In genomic region chr4:140025470-140025869, GRCh38 we compare ENCODE assay signal across 24 cellular contexts.
DNase-seq lines count a peak whose midpoint lies in the region; ATAC-seq, FAIRE-seq and TF ChIP-seq lines count a peak whose summit lies in the region.
"Had no signal": no experiment of that assay in that cellular context is flagged by ENCODE, and none has a peak within 500 bp of the region (broad histone marks: within the 10 kb centered on the region; RNA-seq: fewer than 3 reads in every experiment).

No MANE protein-coding gene starts in this region.

- H3K27me3 ChIP-seq in Caco-2 (replicated peaks; ENCODE audit: control insufficient read depth, insufficient read depth, low read length), result no peaks in the 10 kb centered on the region
- H3K27me3 ChIP-seq: BLaER1 treated with 17β-estradiol and CSF1 and Interleukin-3, amounts not matched to agents 10 nM and 100 nM had no signal

- no peak overlapping the region for H3K4me3 ChIP-seq in Caco-2 (ENCODE audit: low read depth, low read length)
- H3K4me3 ChIP-seq in mucosa of descending colon, result no peak overlapping the region
- H3K4me3 ChIP-seq: BLaER1 treated with 17β-estradiol and CSF1 and Interleukin-3, amounts not matched to agents 10 nM and 100 nM had no signal

- H3K27ac Mint-ChIP-seq in Caco-2 (ENCODE audit: unreplicated experiment) (peak overlapping the region; percentile 60), endothelial cell (ENCODE audit: unreplicated experiment) (peak overlapping the region; percentile 45)
- H3K27ac Mint-ChIP-seq in stimulated activated effector memory CD8-positive, alpha-beta T cell treated with anti-CD3 and anti-CD28 coated beads, Interleukin-12 subunit alpha, Interleukin-12 subunit beta, amount 100 ng/mL, for 72 hours, result no peak overlapping the region
- H3K27ac Mint-ChIP-seq: B cell; CD4-positive, alpha-beta T cell; CD8-positive, alpha-beta T cell had no signal

- H3K27ac ChIP-seq in VCaP, result peak overlapping the region; percentile 37
- H3K27ac ChIP-seq: BLaER1 treated with 17β-estradiol and CSF1 and Interleukin-3, amounts not matched to agents 10 nM and 100 nM; C4-2B had no signal

- no peaks in the 10 kb centered on the region for H3K9me3 ChIP-seq in Caco-2
- H3K9me3 ChIP-seq in mucosa of descending colon, result no peaks in the 10 kb centered on the region
- H3K9me3 ChIP-seq: BLaER1 treated with 17β-estradiol and CSF1 and Interleukin-3, amounts not matched to agents 10 nM and 100 nM had no signal

- BruUV-seq in Caco-2 (replicated peaks; lab: Mats Ljungman, UMichigan), result no TSS peak

- H3K9me3 Mint-ChIP-seq in Caco-2 (ENCODE audit: unreplicated experiment) (no peaks in the 10 kb centered on the region), endothelial cell (ENCODE audit: unreplicated experiment) (no peaks in the 10 kb centered on the region)
- no peaks in the 10 kb centered on the region for H3K9me3 Mint-ChIP-seq in stimulated activated effector memory CD8-positive, alpha-beta T cell treated with anti-CD3 and anti-CD28 coated beads, Interleukin-12 subunit alpha, Interleukin-12 subunit beta, amount 100 ng/mL, for 72 hours
- H3K9me3 Mint-ChIP-seq: CD4-positive, alpha-beta T cell; CD8-positive, alpha-beta T cell had no signal

- no peak for DNase-seq in Caco-2
- DNase-seq in endothelial cell (ENCODE audit: low spot score), result no peak
- DNase-seq in mucosa of descending colon, result no peak
- no peak for DNase-seq in HEK293T (ENCODE audit: extremely low spot score)
- DNase-seq in HuH-7 (ENCODE audit: low spot score), result no peak
- DNase-seq in frontal cortex (ENCODE audit: low spot score in 2 of 2), result no peak
- DNase-seq in stimulated activated effector memory CD8-positive, alpha-beta T cell treated with anti-CD3 and anti-CD28 coated beads, Interleukin-12 subunit alpha, Interleukin-12 subunit beta, amount 100 ng/mL, for 72 hours (ENCODE audit: low spot score in 2 of 2), result no peak
- DNase-seq: 8988T; AML-193; CD4-positive, alpha-beta T cell; CD8-positive, alpha-beta T cell; DMS 273 treated with DMSO at 0.1 percent for 48 hours; DMS153; DMS53; DMS79; DND-41; EL; GDM1 had no signal

- POLR2A ChIA-PET in Caco-2 (lab: Charles Lee), result no interaction called here
- POLR2A ChIA-PET in HEK293T (lab: Yijun Ruan, JAX), result no interaction called here

- peaks cover 5% of the 10 kb centered on the region for H3K36me3 Mint-ChIP-seq in Caco-2 (ENCODE audit: insufficient read depth, unreplicated experiment)
- no peaks in the 10 kb centered on the region for H3K36me3 Mint-ChIP-seq in endothelial cell (ENCODE audit: low read depth, unreplicated experiment)
- H3K36me3 Mint-ChIP-seq in stimulated activated effector memory CD8-positive, alpha-beta T cell treated with anti-CD3 and anti-CD28 coated beads, Interleukin-12 subunit alpha, Interleukin-12 subunit beta, amount 100 ng/mL, for 72 hours, result no peaks in the 10 kb centered on the region
- H3K36me3 Mint-ChIP-seq: CD8-positive, alpha-beta T cell had no signal

- no peaks in the 10 kb centered on the region for H3K27me3 Mint-ChIP-seq in Caco-2 (ENCODE audit: insufficient read depth, unreplicated experiment)
- peaks cover 2% of the 10 kb centered on the region for H3K27me3 Mint-ChIP-seq in endothelial cell (ENCODE audit: unreplicated experiment)
- H3K27me3 Mint-ChIP-seq: CD4-positive, alpha-beta T cell had no signal

- TF ChIP-seq CTCF in Caco-2 (IDR thresholded peaks at IDR 0.05; ENCODE audit: insufficient read depth in 1 of 2, low read depth in 1 of 2, low read length in 1 of 2, severe bottlenecking in 1 of 2, unreplicated experiment in 1 of 2), result no peak
- no peak for TF ChIP-seq CTCF in VCaP (conservative IDR thresholded peaks at IDR 0.05)
- TF ChIP-seq CTCF in endothelial cell (IDR thresholded peaks at IDR 0.05; ENCODE audit: unreplicated experiment), result no peak
- no peak for TF ChIP-seq CTCF in mucosa of descending colon (IDR thresholded peaks at IDR 0.05)

- H3K4me3 Mint-ChIP-seq in Caco-2 (ENCODE audit: unreplicated experiment) (no peak overlapping the region), endothelial cell (ENCODE audit: unreplicated experiment) (no peak overlapping the region)
- H3K4me3 Mint-ChIP-seq in stimulated activated effector memory CD8-positive, alpha-beta T cell treated with anti-CD3 and anti-CD28 coated beads, Interleukin-12 subunit alpha, Interleukin-12 subunit beta, amount 100 ng/mL, for 72 hours, result no peak overlapping the region
- H3K4me3 Mint-ChIP-seq: B cell; CD4-positive, alpha-beta T cell; CD8-positive, alpha-beta T cell had no signal

- H3K4me1 Mint-ChIP-seq in Caco-2 (ENCODE audit: low read depth, unreplicated experiment) (peaks cover 65% of the 10 kb centered on the region), endothelial cell (ENCODE audit: unreplicated experiment) (peaks cover 48% of the 10 kb centered on the region)
- no peaks in the 10 kb centered on the region for H3K4me1 Mint-ChIP-seq in stimulated activated effector memory CD8-positive, alpha-beta T cell treated with anti-CD3 and anti-CD28 coated beads, Interleukin-12 subunit alpha, Interleukin-12 subunit beta, amount 100 ng/mL, for 72 hours

- peak; percentile 44 for ATAC-seq in mucosa of descending colon
- ATAC-seq in stimulated activated effector memory CD8-positive, alpha-beta T cell treated with anti-CD3 and anti-CD28 coated beads, Interleukin-12 subunit alpha, Interleukin-12 subunit beta, amount 100 ng/mL, for 72 hours, result no peak
- ATAC-seq: CD8-positive, alpha-beta T cell had no signal

- peaks cover 69% of the 10 kb centered on the region for H3K4me1 ChIP-seq in Caco-2
- H3K4me1 ChIP-seq in mucosa of descending colon (ENCODE audit: low read depth), result peaks cover 13% of the 10 kb centered on the region

- CTCF ChIA-PET in Caco-2 (lab: Charles Lee), result no interaction called here
- CTCF ChIA-PET in HEK293T (lab: Yijun Ruan, JAX), result no interaction called here

- H3K36me3 ChIP-seq in Caco-2 (ENCODE audit: control insufficient read depth, insufficient read depth, low read length) (no peaks in the 10 kb centered on the region), mucosa of descending colon (ENCODE audit: low read depth) (no peaks in the 10 kb centered on the region)

- intact Hi-C loops in Caco-2 (cut with micrococcal nuclease; ENCODE audit: unreplicated experiment) (no loop called here), mucosa of descending colon (cut with DNase I, micrococcal nuclease) (no loop called here)

- no peak for FAIRE-seq in frontal cortex (lab: Jason Lieb, UNC)
- FAIRE-seq: A204.1, GM19239 had no signal

TF ChIP-seq in HEK293T, 16 proteins besides CTCF, POLR2A, EP300 and RAD21:
- TF ChIP-seq NFRKB (IDR thresholded peaks at IDR 0.05) (no peak), ELF4 (IDR thresholded peaks at IDR 0.05) (no peak), BHLHE40 (IDR thresholded peaks at IDR 0.05; ENCODE audit: borderline replicate concordance) (no peak), TARDBP (IDR thresholded peaks at IDR 0.05) (no peak), LEF1 (IDR thresholded peaks at IDR 0.05; ENCODE audit: borderline replicate concordance) (no peak), SP1 (IDR thresholded peaks at IDR 0.05) (no peak), FOXM1 (IDR thresholded peaks at IDR 0.05; ENCODE audit: borderline replicate concordance) (no peak), HDGF (IDR thresholded peaks at IDR 0.05; ENCODE audit: borderline replicate concordance) (no peak), CTBP1 (IDR thresholded peaks at IDR 0.05; ENCODE audit: borderline replicate concordance) (no peak), PKNOX1 (IDR thresholded peaks at IDR 0.05) (no peak), L3MBTL2 (conservative IDR thresholded peaks at IDR 0.05) (no peak), FOXA1 (IDR thresholded peaks at IDR 0.05) (no peak), SUZ12 (IDR thresholded peaks at IDR 0.05) (no peak), ARNT (IDR thresholded peaks at IDR 0.05) (no peak)
